ENCODE assay signal across 8 cellular contexts in genomic region chr1:182029002-182029378, GRCh38. TPM values are rescaled to one million over a fixed set of nuclear protein-coding genes. Genes with fewer than 3 reads are reported as not detected.
DNase-seq lines count a peak whose midpoint lies in the region; ATAC-seq, FAIRE-seq and TF ChIP-seq lines count a peak whose summit lies in the region.

No MANE protein-coding gene starts in this region.

- no peaks in the 10 kb centered on the region for H3K4me1 ChIP-seq in kidney (ENCODE audit: control insufficient read depth in 1 of 2, insufficient read depth in 1 of 2, low read depth in 1 of 2, low read length in 2 of 2)

- peak overlapping the region; percentile 94 for H3K4me3 Mint-ChIP-seq in T-helper 1 cell treated with Interleukin-12 subunit alpha and Interleukin-12 subunit beta and Interleukin-4 antibody, amounts not matched to agents 30 μg/mL and 1 μg/mL, for 36 hours
- peak overlapping the region; percentile 99 for H3K4me3 Mint-ChIP-seq in activated naive CD8-positive, alpha-beta T cell treated with anti-CD3 and anti-CD28 coated beads, Interleukin-2, amount 10 ng/mL, durations not matched to agents 7 days and 5 days

- H3K4me3 ChIP-seq in kidney (ENCODE audit: low read length in 2 of 2) = peak overlapping the region; percentile 90 to 92

- TF ChIP-seq CTCF in kidney (IDR thresholded peaks at IDR 0.05; ENCODE audit: borderline replicate concordance, extremely low read depth, insufficient read depth) = no peak

- no peaks in the 10 kb centered on the region for H3K9me3 Mint-ChIP-seq in T-helper 1 cell treated with Interleukin-12 subunit alpha and Interleukin-12 subunit beta and Interleukin-4 antibody, amounts not matched to agents 30 μg/mL and 1 μg/mL, for 36 hours
- H3K9me3 Mint-ChIP-seq in activated naive CD8-positive, alpha-beta T cell treated with anti-CD3 and anti-CD28 coated beads, Interleukin-2, amount 10 ng/mL, durations not matched to agents 7 days and 5 days = no peaks in the 10 kb centered on the region

- peaks cover 8% of the 10 kb centered on the region for H3K27me3 Mint-ChIP-seq in T-helper 1 cell treated with Interleukin-12 subunit alpha and Interleukin-12 subunit beta and Interleukin-4 antibody, amounts not matched to agents 30 μg/mL and 1 μg/mL, for 36 hours (ENCODE audit: low read depth)
- H3K27me3 Mint-ChIP-seq in activated naive CD8-positive, alpha-beta T cell treated with anti-CD3 and anti-CD28 coated beads, Interleukin-2, amount 10 ng/mL, durations not matched to agents 7 days and 5 days = peaks cover 4% of the 10 kb centered on the region

- intact Hi-C loops in kidney (cut with DNase I) = no loop called here

- POLR2A ChIA-PET in activated naive CD8-positive, alpha-beta T cell treated with anti-CD3 and anti-CD28 coated beads, Interleukin-2, amount 10 ng/mL, durations not matched to agents 7 days and 5 days (lab: Charles Lee) = interaction anchor here (1.4 to 1.7 kb wide), 4 partner anchors 11 to 92 kb away, joined by 4 to 11 read pairs (median 5); no protein-coding TSS in a partner anchor

- no peaks in the 10 kb centered on the region for H3K36me3 ChIP-seq in kidney (ENCODE audit: control insufficient read depth in 1 of 2, insufficient read depth in 2 of 2, low read length in 2 of 2)

- no peak for FAIRE-seq in kidney (lab: Jason Lieb, UNC)

- peak overlapping the region; percentile 94 for H3K27ac Mint-ChIP-seq in T-helper 1 cell treated with Interleukin-12 subunit alpha and Interleukin-12 subunit beta and Interleukin-4 antibody, amounts not matched to agents 30 μg/mL and 1 μg/mL, for 36 hours
- H3K27ac Mint-ChIP-seq in activated naive CD8-positive, alpha-beta T cell treated with anti-CD3 and anti-CD28 coated beads, Interleukin-2, amount 10 ng/mL, durations not matched to agents 7 days and 5 days = peak overlapping the region; percentile 99

- peak overlapping the region; percentile 89 to 93 for H3K27ac ChIP-seq in kidney (ENCODE audit: low read depth in 2 of 2, low read length in 2 of 2)
- peak overlapping the region; percentile 86 for H3K27ac ChIP-seq in temporal lobe (ENCODE audit: low read depth, low read length)

- ATAC-seq in activated naive CD8-positive, alpha-beta T cell treated with anti-CD3 and anti-CD28 coated beads, Interleukin-2, amount 10 ng/mL, durations not matched to agents 7 days and 5 days (ENCODE audit: low read depth) = no peak
- ATAC-seq in esophagus mucosa = no peak

- peak overlapping the region in 1 of 2 donors; percentile 66 for H3K9ac ChIP-seq in kidney (ENCODE audit: low read length in 2 of 2)

- peaks cover 4% of the 10 kb centered on the region for H3K36me3 Mint-ChIP-seq in T-helper 1 cell treated with Interleukin-12 subunit alpha and Interleukin-12 subunit beta and Interleukin-4 antibody, amounts not matched to agents 30 μg/mL and 1 μg/mL, for 36 hours (ENCODE audit: low read depth)
- H3K36me3 Mint-ChIP-seq in activated naive CD8-positive, alpha-beta T cell treated with anti-CD3 and anti-CD28 coated beads, Interleukin-2, amount 10 ng/mL, durations not matched to agents 7 days and 5 days = peaks cover 6% of the 10 kb centered on the region

- no peak for DNase-seq in T-helper 1 cell
- no peak for DNase-seq in activated naive CD8-positive, alpha-beta T cell treated with anti-CD3 and anti-CD28 coated beads, Interleukin-2, amount 10 ng/mL, durations not matched to agents 7 days and 5 days
- DNase-seq in kidney = no peak
- DNase-seq in SW 1271 (lab: John Stamatoyannopoulos, UW) = no peak
- no peak for DNase-seq in kidney glomerular epithelial cell (lab: John Stamatoyannopoulos, UW)

- H3K4me1 Mint-ChIP-seq in T-helper 1 cell treated with Interleukin-12 subunit alpha and Interleukin-12 subunit beta and Interleukin-4 antibody, amounts not matched to agents 30 μg/mL and 1 μg/mL, for 36 hours (ENCODE audit: low read depth) = peaks cover 11% of the 10 kb centered on the region
- H3K4me1 Mint-ChIP-seq in activated naive CD8-positive, alpha-beta T cell treated with anti-CD3 and anti-CD28 coated beads, Interleukin-2, amount 10 ng/mL, durations not matched to agents 7 days and 5 days = peaks cover 12% of the 10 kb centered on the region

- no peaks in the 10 kb centered on the region for H3K9me3 ChIP-seq in kidney (ENCODE audit: control insufficient read depth in 1 of 2, low read length in 2 of 2)

RNA-seq across cellular contexts. Expression of gene ZNF648, which starts 32.5 kb away (rescaled TPM):
- not detected for total RNA-seq in activated naive CD8-positive, alpha-beta T cell treated with anti-CD3 and anti-CD28 coated beads, Interleukin-2, amount 10 ng/mL, durations not matched to agents 7 days and 5 days
- total RNA-seq in kidney (not detected), temporal lobe (0.25 TPM), esophagus mucosa (0.08 TPM)
- not detected for polyA plus RNA-seq in kidney (ENCODE audit: insufficient read depth, low read depth, low replicate concordance)
